8 cellular contexts compared by ENCODE assay signal in genomic region chr18:499351-500229, GRCh38. TPM values are rescaled to one million over a fixed set of nuclear protein-coding genes. Genes with fewer than 3 reads are reported as not detected.
DNase-seq lines count a peak whose midpoint lies in the region; ATAC-seq and TF ChIP-seq lines count a peak whose summit lies in the region.

No MANE protein-coding gene starts in this region.

- TF ChIP-seq CTCF in HCT116 (IDR thresholded peaks at IDR 0.05 in 2 of 3, conservative IDR thresholded peaks at IDR 0.05 in 1 of 3; ENCODE audit: borderline replicate concordance in 1 of 3, insufficient read depth in 1 of 3, low read depth in 2 of 3, low read length in 2 of 3) = no peak
- TF ChIP-seq CTCF in stomach (IDR thresholded peaks at IDR 0.05) = no peak

- peak overlapping the region; percentile 69 for H3K4me2 ChIP-seq in HCT116 (ENCODE audit: low read length)

- ATAC-seq in HCT116 (peak; percentile 73), GM21381 (IDR thresholded peaks at IDR 0.05; ENCODE audit: unreplicated experiment) (no peak)
- ATAC-seq in activated naive CD8-positive, alpha-beta T cell treated with anti-CD3 and anti-CD28 coated beads, Interleukin-2, amount 50 U/mL, for 24 hours = peak; percentile 27

- H3K9me3 Mint-ChIP-seq in activated naive CD8-positive, alpha-beta T cell treated with anti-CD3 and anti-CD28 coated beads, Interleukin-2, amount 50 U/mL, for 24 hours = no peaks in the 10 kb centered on the region

- H3K9me2 ChIP-seq in HCT116 (ENCODE audit: insufficient read depth) = no peaks in the 10 kb centered on the region

- BruUV-seq in HCT116 (replicated peaks; lab: Mats Ljungman, UMichigan) = no TSS peak

- H3K79me2 ChIP-seq in HCT116 (ENCODE audit: insufficient read depth, low read length) = no peaks in the 10 kb centered on the region

- POLR2A ChIA-PET in HCT116 (lab: Charles Lee) = no interaction called here

- TF ChIP-seq POLR2A in HCT116 (IDR thresholded peaks at IDR 0.05; ENCODE audit: borderline replicate concordance, extremely low read depth, insufficient read depth, insufficient read length) = no peak
- no peak for TF ChIP-seq POLR2A in stomach (IDR thresholded peaks at IDR 0.05)

- CTCF ChIA-PET in HCT116 (lab: Charles Lee) = interaction anchor here (0.7 kb wide), 1 partner anchor 22 kb away, joined by 3 read pairs; no protein-coding TSS in a partner anchor

- H3K4me3 Mint-ChIP-seq in activated naive CD8-positive, alpha-beta T cell treated with anti-CD3 and anti-CD28 coated beads, Interleukin-2, amount 50 U/mL, for 24 hours = peak overlapping the region; percentile 48

- H3K27me3 Mint-ChIP-seq in activated naive CD8-positive, alpha-beta T cell treated with anti-CD3 and anti-CD28 coated beads, Interleukin-2, amount 50 U/mL, for 24 hours = peaks cover 50% of the 10 kb centered on the region

- no peaks in the 10 kb centered on the region for H3K9me3 ChIP-seq in HCT116 (ENCODE audit: control insufficient read depth in 1 of 2, insufficient read depth in 1 of 2, low read depth in 1 of 2, low read length in 2 of 2)
- peaks cover 2% of the 10 kb centered on the region for H3K9me3 ChIP-seq in iPS-18c (ENCODE audit: control insufficient read depth, insufficient read depth, low read length)
- H3K9me3 ChIP-seq in stomach = no peaks in the 10 kb centered on the region

- peak overlapping the region; percentile 27 for H2AFZ ChIP-seq in HCT116 (ENCODE audit: low read depth, low read length, poor library complexity, severe bottlenecking)

- RAD21 ChIA-PET in HCT116 (lab: Charles Lee; ENCODE audit: low non-redundant PET in 1 of 2, low total read pairs in 2 of 2, uncharacterized antibody in 2 of 2, unreplicated experiment in 2 of 2) = no interaction called here

- H3K27ac Mint-ChIP-seq in activated naive CD8-positive, alpha-beta T cell treated with anti-CD3 and anti-CD28 coated beads, Interleukin-2, amount 50 U/mL, for 24 hours = no peak overlapping the region

- H3K36me3 ChIP-seq in HCT116 (ENCODE audit: control insufficient read depth in 1 of 2, insufficient read depth in 2 of 2, low read length in 2 of 2) (no peaks in the 10 kb centered on the region), stomach (no peaks in the 10 kb centered on the region)

- TF ChIP-seq RAD21 in HCT116 (IDR thresholded peaks at IDR 0.05; ENCODE audit: low read depth) = no peak

- peaks cover 11 to 14% of the 10 kb centered on the region in 2 experiments; a peak in 3 of 4 replicates for H3K4me1 ChIP-seq in HCT116 (ENCODE audit: control insufficient read depth in 1 of 2, insufficient read depth in 2 of 2, low read length in 2 of 2)
- H3K4me1 ChIP-seq in stomach = peaks cover 12 to 29% (median 23%) of the 10 kb centered on the region in 4 donors

- H3K4me3 ChIP-seq in HCT116 (replicated peaks in 1 of 2; ENCODE audit: low read depth in 1 of 2, low read length in 2 of 2) = peak overlapping the region; percentile 29 to 37
- peak overlapping the region; percentile 65 for H3K4me3 ChIP-seq in iPS-18c (ENCODE audit: insufficient read depth, low read depth, low read length)
- H3K4me3 ChIP-seq in stomach = peak overlapping the region; percentile 57 to 62 (median 60)

- no peak overlapping the region for H3K9ac ChIP-seq in HCT116 (ENCODE audit: low read length)

- WGBS in stomach, 5 donors = 1 to 2% (median 1%) methylated on average over 46 to 63 of the region's 63 CpGs

- no peaks in the 10 kb centered on the region for H3K36me3 Mint-ChIP-seq in activated naive CD8-positive, alpha-beta T cell treated with anti-CD3 and anti-CD28 coated beads, Interleukin-2, amount 50 U/mL, for 24 hours (ENCODE audit: low read depth)

- intact Hi-C loops in HCT116 (cut with micrococcal nuclease) (loop anchor here (5.0 kb wide), 2 partner anchors 98 to 118 kb away; partner anchors contain the start of gene CLUL1), stomach (cut with DNase I; ENCODE audit: low total_unique reads) (no loop called here)

- H4K20me1 ChIP-seq in HCT116 (ENCODE audit: insufficient read depth) = no peaks in the 10 kb centered on the region

- H3K4me1 Mint-ChIP-seq in activated naive CD8-positive, alpha-beta T cell treated with anti-CD3 and anti-CD28 coated beads, Interleukin-2, amount 50 U/mL, for 24 hours = peaks cover 5% of the 10 kb centered on the region

- DNase-seq in HCT116 (ENCODE audit: low read depth, low spot score) (no peak), stomach (peak; percentile 37), SKM-1 treated with dmso at 0.1 percent for 144 hours (lab: John Stamatoyannopoulos, UW; ENCODE audit: unreplicated experiment) (no peak), pons (ENCODE audit: low spot score) (no peak)
- DNase-seq in activated naive CD8-positive, alpha-beta T cell treated with anti-CD3 and anti-CD28 coated beads, Interleukin-2, amount 50 U/mL, for 24 hours = no peak
- no peak for DNase-seq in activated effector memory CD4-positive, alpha-beta T cell treated with anti-CD3 and anti-CD28 coated beads, Interleukin-2, amount 50 U/mL, for 16 hours

- H3K27ac ChIP-seq in HCT116 (ENCODE audit: low read depth, low read length) = no peak overlapping the region
- H3K27ac ChIP-seq in stomach = peak overlapping the region in 3 of 5 donors; percentile 17 to 71 (median 38)

- H3K27me3 ChIP-seq in HCT116 (ENCODE audit: insufficient read depth, low read length) = peaks cover 33% of the 10 kb centered on the region
- peaks cover 0 to 57% (median 24%) of the 10 kb centered on the region in 3 donors for H3K27me3 ChIP-seq in stomach

- TF ChIP-seq EP300 in stomach (IDR thresholded peaks at IDR 0.05) = no peak

TF ChIP-seq in HCT116, 20 proteins besides CTCF, POLR2A, EP300 and RAD21:
- no peak for TF ChIP-seq MAX (IDR thresholded peaks at IDR 0.05)
- no peak for TF ChIP-seq SP1 (IDR thresholded peaks at IDR 0.05; ENCODE audit: low read depth)
- TF ChIP-seq REST (IDR thresholded peaks at IDR 0.05; ENCODE audit: low read depth) = no peak
- TF ChIP-seq EGR1 (IDR thresholded peaks at IDR 0.05; ENCODE audit: low read depth) = peak; percentile 47; the same call in 1 of the 2 replicates
- TF ChIP-seq ZNF274 (IDR thresholded peaks at IDR 0.05; ENCODE audit: low read depth, low read length) = no peak
- TF ChIP-seq SRF (IDR thresholded peaks at IDR 0.05; ENCODE audit: low read depth) = no peak
- TF ChIP-seq TCF7L2 (IDR thresholded peaks at IDR 0.05; ENCODE audit: borderline replicate concordance, extremely low read depth, insufficient read depth, insufficient read length) = peak; percentile 37

RNA-seq across cellular contexts. Expression of gene COLEC12, which starts 0.9 kb away (rescaled TPM):
- not detected for total RNA-seq in HCT116 (2021; ENCODE audit: unreplicated experiment)
- polyA plus RNA-seq in HCT116 (2012) = 0.04 TPM in 1 of 2 replicates, not detected in the other
- 10 to 100 TPM in 2 of 5 donors, 1 to 10 TPM in 3; 5.2 to 37.5 (median 8.0) TPM for total RNA-seq in stomach
- polyA plus RNA-seq in stomach = 1 to 10 TPM; 1.7 to 2.1 (median 1.8) TPM
